ENCODE assay signal across 17 cellular contexts in the genomic region with DNA sequence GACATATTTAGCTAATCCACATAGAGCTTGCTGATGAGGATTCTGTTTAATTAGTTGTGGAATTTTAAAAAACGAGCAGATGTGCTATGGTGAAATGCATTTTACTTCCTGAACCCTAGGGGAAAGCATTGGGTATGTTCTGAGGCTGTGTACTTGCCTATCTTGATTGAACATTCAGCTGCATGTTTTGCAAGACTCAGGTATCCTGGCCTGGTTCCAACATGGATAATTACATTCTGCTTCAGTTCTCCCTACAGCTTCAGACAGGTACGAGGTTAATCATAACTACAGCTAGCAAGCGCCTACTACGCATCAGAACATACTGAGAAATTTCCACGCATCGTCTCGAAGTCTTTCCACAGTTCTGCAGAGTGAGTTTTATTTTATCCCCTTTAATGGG.
DNase-seq lines count a peak whose midpoint lies in the region; ATAC-seq and TF ChIP-seq lines count a peak whose summit lies in the region.
"Had no signal": no experiment of that assay in that cellular context is flagged by ENCODE, and none has a peak within 500 bp of the region (broad histone marks: within the 10 kb centered on the region; RNA-seq: fewer than 3 reads in every experiment).

No MANE protein-coding gene starts in this region.

- DNase-seq in NCI-H2107 (lab: John Stamatoyannopoulos, UW) (peak; percentile 10), NCI-H2107 treated with DMSO at 0.1 percent for 48 hours (lab: John Stamatoyannopoulos, UW; ENCODE audit: unreplicated experiment) (no peak), DMS153 treated with DMSO at 0.1 percent for 48 hours (lab: John Stamatoyannopoulos, UW; ENCODE audit: unreplicated experiment) (peak; percentile 55), NCI-H510A treated with DMSO at 0.1 percent for 48 hours (lab: John Stamatoyannopoulos, UW) (peak; percentile 91), epithelial cell of esophagus (ENCODE audit: low read depth) (peak; percentile 62), erythroblast (lab: John Stamatoyannopoulos, UW) (no peak), occipital lobe (lab: John Stamatoyannopoulos, UW) (no peak)
- DNase-seq: CD8-positive, alpha-beta T cell; DMS 273 treated with DMSO at 0.1 percent for 48 hours; H7; MG63; NCI-H1092; NCI-H187 treated with DMSO at 0.1 percent for 48 hours; PC-3; SW 1271 had no signal

- no peak overlapping the region for H3K4me3 ChIP-seq in epithelial cell of esophagus (ENCODE audit: low read length)
- H3K4me3 ChIP-seq: BLaER1, MG63 had no signal

- TF ChIP-seq CTCF in epithelial cell of esophagus (IDR thresholded peaks at IDR 0.05; ENCODE audit: insufficient read depth, low read depth, low read length, missing control alignments) = no peak

- no peak for ATAC-seq in GM19035 (IDR thresholded peaks at IDR 0.05; ENCODE audit: unreplicated experiment)
- ATAC-seq: CD8-positive, alpha-beta T cell; PC-3 had no signal

- no peak for TF ChIP-seq POLR2A in erythroblast (IDR thresholded peaks at IDR 0.05; ENCODE audit: low read length)

Comparison
In these comparisons a context has a peak if more than half of its experiments do, and no peak if none do; other contexts are left out.
1. DNase-seq: peak in NCI-H2107 (single experiment), DMS153 treated with DMSO at 0.1 percent for 48 hours (single experiment), NCI-H510A treated with DMSO at 0.1 percent for 48 hours (single experiment) and epithelial cell of esophagus (single experiment); none in NCI-H2107 treated with DMSO at 0.1 percent for 48 hours (single experiment), erythroblast (0 of 2) and occipital lobe (single experiment).